Comparison of ENCODE assay signal across 1 cellular context in the genomic region with DNA sequence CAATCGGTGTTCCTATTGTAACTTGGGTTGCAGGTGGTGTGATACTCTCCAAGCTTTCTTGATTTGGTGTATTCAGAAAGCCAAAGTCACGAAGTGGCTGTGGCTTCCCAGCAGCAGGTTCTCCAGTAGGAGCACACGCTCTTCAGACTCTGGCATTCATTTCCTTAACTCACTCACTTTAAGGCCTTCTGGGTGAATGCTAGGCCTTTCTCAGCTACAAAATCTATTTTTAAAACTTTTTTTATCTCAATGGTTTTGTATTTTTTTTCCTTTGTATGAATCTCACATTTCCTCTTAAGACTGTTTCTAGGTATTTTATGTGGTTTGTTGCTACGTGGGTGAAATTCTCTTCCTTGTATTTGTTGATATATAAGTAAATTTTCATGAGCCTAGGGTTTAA.
TF ChIP-seq lines count a peak whose summit lies in the region.

No MANE protein-coding gene starts in this region.

TF ChIP-seq in K562, 482 proteins besides CTCF, POLR2A, EP300 and RAD21:
- TF ChIP-seq, protein P1, sequence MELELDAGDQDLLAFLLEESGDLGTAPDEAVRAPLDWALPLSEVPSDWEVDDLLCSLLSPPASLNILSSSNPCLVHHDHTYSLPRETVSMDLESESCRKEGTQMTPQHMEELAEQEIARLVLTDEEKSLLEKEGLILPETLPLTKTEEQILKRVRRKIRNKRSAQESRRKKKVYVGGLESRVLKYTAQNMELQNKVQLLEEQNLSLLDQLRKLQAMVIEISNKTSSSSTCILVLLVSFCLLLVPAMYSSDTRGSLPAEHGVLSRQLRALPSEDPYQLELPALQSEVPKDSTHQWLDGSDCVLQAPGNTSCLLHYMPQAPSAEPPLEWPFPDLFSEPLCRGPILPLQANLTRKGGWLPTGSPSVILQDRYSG (tag; conservative IDR thresholded peaks at IDR 0.05; ENCODE audit: low read depth): no peak
- no peak for TF ChIP-seq FOXA3 (CRISPR knock-in tag; conservative IDR thresholded peaks at IDR 0.05 in 1 of 2, IDR thresholded peaks at IDR 0.05 in 1 of 2)
- no peak for TF ChIP-seq POLR2H (tag; IDR thresholded peaks at IDR 0.05; ENCODE audit: low read depth)
- no peak for TF ChIP-seq SMAD3 (CRISPR knock-in tag; conservative IDR thresholded peaks at IDR 0.05)
- no peak for TF ChIP-seq ZNF551 (CRISPR knock-in tag; IDR thresholded peaks at IDR 0.05)
- TF ChIP-seq, protein P2, sequence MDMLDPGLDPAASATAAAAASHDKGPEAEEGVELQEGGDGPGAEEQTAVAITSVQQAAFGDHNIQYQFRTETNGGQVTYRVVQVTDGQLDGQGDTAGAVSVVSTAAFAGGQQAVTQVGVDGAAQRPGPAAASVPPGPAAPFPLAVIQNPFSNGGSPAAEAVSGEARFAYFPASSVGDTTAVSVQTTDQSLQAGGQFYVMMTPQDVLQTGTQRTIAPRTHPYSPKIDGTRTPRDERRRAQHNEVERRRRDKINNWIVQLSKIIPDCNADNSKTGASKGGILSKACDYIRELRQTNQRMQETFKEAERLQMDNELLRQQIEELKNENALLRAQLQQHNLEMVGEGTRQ (CRISPR knock-in tag; IDR thresholded peaks at IDR 0.05): no peak
- TF ChIP-seq HEY1 (CRISPR knock-in tag; IDR thresholded peaks at IDR 0.05; ENCODE audit: borderline replicate concordance): no peak
- no peak for TF ChIP-seq ZKSCAN8 (CRISPR knock-in tag; IDR thresholded peaks at IDR 0.05)
- TF ChIP-seq PCBP1 (IDR thresholded peaks at IDR 0.05; ENCODE audit: low read depth, low read length, poor library complexity, severe bottlenecking): no peak
- TF ChIP-seq, protein P3, sequence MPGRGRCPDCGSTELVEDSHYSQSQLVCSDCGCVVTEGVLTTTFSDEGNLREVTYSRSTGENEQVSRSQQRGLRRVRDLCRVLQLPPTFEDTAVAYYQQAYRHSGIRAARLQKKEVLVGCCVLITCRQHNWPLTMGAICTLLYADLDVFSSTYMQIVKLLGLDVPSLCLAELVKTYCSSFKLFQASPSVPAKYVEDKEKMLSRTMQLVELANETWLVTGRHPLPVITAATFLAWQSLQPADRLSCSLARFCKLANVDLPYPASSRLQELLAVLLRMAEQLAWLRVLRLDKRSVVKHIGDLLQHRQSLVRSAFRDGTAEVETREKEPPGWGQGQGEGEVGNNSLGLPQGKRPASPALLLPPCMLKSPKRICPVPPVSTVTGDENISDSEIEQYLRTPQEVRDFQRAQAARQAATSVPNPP (IDR thresholded peaks at IDR 0.05; ENCODE audit: borderline replicate concordance, insufficient read depth, insufficient read length): no peak
- TF ChIP-seq ZNF263 (CRISPR knock-in tag; IDR thresholded peaks at IDR 0.05; ENCODE audit: borderline replicate concordance): no peak
- no peak for TF ChIP-seq POLR3A (IDR thresholded peaks at IDR 0.05; ENCODE audit: borderline replicate concordance, extremely low read depth, insufficient read depth, insufficient read length)
- TF ChIP-seq, protein P4, sequence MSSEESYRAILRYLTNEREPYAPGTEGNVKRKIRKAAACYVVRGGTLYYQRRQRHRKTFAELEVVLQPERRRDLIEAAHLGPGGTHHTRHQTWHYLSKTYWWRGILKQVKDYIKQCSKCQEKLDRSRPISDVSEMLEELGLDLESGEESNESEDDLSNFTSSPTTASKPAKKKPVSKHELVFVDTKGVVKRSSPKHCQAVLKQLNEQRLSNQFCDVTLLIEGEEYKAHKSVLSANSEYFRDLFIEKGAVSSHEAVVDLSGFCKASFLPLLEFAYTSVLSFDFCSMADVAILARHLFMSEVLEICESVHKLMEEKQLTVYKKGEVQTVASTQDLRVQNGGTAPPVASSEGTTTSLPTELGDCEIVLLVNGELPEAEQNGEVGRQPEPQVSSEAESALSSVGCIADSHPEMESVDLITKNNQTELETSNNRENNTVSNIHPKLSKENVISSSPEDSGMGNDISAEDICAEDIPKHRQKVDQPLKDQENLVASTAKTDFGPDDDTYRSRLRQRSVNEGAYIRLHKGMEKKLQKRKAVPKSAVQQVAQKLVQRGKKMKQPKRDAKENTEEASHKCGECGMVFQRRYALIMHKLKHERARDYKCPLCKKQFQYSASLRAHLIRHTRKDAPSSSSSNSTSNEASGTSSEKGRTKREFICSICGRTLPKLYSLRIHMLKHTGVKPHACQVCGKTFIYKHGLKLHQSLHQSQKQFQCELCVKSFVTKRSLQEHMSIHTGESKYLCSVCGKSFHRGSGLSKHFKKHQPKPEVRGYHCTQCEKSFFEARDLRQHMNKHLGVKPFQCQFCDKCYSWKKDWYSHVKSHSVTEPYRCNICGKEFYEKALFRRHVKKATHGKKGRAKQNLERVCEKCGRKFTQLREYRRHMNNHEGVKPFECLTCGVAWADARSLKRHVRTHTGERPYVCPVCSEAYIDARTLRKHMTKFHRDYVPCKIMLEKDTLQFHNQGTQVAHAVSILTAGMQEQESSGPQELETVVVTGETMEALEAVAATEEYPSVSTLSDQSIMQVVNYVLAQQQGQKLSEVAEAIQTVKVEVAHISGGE (CRISPR knock-in tag; IDR thresholded peaks at IDR 0.05): no peak
- TF ChIP-seq, protein P5, sequence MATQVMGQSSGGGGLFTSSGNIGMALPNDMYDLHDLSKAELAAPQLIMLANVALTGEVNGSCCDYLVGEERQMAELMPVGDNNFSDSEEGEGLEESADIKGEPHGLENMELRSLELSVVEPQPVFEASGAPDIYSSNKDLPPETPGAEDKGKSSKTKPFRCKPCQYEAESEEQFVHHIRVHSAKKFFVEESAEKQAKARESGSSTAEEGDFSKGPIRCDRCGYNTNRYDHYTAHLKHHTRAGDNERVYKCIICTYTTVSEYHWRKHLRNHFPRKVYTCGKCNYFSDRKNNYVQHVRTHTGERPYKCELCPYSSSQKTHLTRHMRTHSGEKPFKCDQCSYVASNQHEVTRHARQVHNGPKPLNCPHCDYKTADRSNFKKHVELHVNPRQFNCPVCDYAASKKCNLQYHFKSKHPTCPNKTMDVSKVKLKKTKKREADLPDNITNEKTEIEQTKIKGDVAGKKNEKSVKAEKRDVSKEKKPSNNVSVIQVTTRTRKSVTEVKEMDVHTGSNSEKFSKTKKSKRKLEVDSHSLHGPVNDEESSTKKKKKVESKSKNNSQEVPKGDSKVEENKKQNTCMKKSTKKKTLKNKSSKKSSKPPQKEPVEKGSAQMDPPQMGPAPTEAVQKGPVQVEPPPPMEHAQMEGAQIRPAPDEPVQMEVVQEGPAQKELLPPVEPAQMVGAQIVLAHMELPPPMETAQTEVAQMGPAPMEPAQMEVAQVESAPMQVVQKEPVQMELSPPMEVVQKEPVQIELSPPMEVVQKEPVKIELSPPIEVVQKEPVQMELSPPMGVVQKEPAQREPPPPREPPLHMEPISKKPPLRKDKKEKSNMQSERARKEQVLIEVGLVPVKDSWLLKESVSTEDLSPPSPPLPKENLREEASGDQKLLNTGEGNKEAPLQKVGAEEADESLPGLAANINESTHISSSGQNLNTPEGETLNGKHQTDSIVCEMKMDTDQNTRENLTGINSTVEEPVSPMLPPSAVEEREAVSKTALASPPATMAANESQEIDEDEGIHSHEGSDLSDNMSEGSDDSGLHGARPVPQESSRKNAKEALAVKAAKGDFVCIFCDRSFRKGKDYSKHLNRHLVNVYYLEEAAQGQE (CRISPR knock-in tag; IDR thresholded peaks at IDR 0.05; ENCODE audit: low read depth): no peak
